Comparison of ENCODE assay signal across 15 cellular contexts in the genomic region with DNA sequence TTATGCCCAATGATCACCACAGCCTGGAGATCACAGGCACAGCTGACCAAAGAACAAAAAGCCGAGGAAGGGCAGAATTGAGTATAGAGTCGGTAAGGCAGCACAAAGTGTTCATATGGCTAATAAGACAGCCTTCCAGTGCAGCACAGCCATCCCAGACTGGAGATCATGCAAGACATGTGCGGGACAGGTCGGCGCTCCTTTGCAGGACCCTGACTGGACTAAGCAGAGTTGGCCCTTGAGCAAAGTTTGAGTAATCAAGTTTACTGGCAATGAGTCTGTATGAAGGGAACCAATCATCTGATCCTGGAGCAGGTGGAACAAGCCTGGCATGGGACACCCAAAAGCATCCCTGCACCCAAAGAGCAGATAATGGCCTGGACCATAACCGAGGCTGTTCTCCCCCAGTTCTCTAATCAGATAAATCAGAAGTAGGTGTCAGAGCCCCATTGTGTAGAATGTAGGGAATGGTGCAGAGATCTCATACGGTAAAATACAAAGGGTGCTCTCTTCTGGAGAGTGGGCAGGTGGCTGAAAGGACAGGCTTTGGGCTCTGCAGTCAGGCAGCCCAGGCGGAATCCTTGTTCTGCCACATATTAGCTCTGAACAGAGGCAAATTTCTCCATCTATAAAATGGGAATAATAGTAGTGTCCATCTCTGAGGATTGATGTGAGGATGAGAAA. TPM values are rescaled to one million over a fixed set of nuclear protein-coding genes. Genes with fewer than 3 reads are reported as not detected.
A peak's percentile ranks its signal among the peaks of the same experiment; 100 is the strongest.
DNase-seq lines count a peak whose midpoint lies in the region; ATAC-seq and TF ChIP-seq lines count a peak whose summit lies in the region.
"Had no signal": no experiment of that assay in that cellular context is flagged by ENCODE, and none has a peak within 500 bp of the region (broad histone marks: within the 10 kb centered on the region; RNA-seq: fewer than 3 reads in every experiment).

No MANE protein-coding gene starts in this region.

- no peak overlapping the region for H3K4me3 ChIP-seq in AG10803 (ENCODE audit: low read length)
- H3K4me3 ChIP-seq in HCT116 (replicated peaks in 1 of 2; ENCODE audit: low read depth in 1 of 2, low read length in 2 of 2) = no peak overlapping the region

- no peaks in the 10 kb centered on the region for H3K79me2 ChIP-seq in HCT116 (ENCODE audit: insufficient read depth, low read length)

- TF ChIP-seq POLR2A in HCT116 (IDR thresholded peaks at IDR 0.05; ENCODE audit: borderline replicate concordance, extremely low read depth, insufficient read depth, insufficient read length) = no peak

- no peaks in the 10 kb centered on the region for H3K9me3 ChIP-seq in HCT116 (ENCODE audit: control insufficient read depth in 1 of 2, insufficient read depth in 1 of 2, low read depth in 1 of 2, low read length in 2 of 2)

- no peak overlapping the region for H3K4me2 ChIP-seq in HCT116 (ENCODE audit: low read length)

- intact Hi-C loops in HCT116 (cut with micrococcal nuclease) = no loop called here

- RAD21 ChIA-PET in HCT116 (lab: Charles Lee; ENCODE audit: low non-redundant PET in 1 of 2, low total read pairs in 2 of 2, uncharacterized antibody in 2 of 2, unreplicated experiment in 2 of 2) = no interaction called here

- H3K36me3 ChIP-seq in HCT116 (ENCODE audit: control insufficient read depth in 1 of 2, insufficient read depth in 2 of 2, low read length in 2 of 2) = no peaks in the 10 kb centered on the region

- peak overlapping the region; percentile 20; the same call in 1 of the 2 replicates for H3K27ac ChIP-seq in HCT116 (ENCODE audit: low read depth, low read length)

- no peaks in the 10 kb centered on the region for H3K27me3 ChIP-seq in HCT116 (ENCODE audit: insufficient read depth, low read length)

- no peaks in the 10 kb centered on the region for H3K9me2 ChIP-seq in HCT116 (ENCODE audit: insufficient read depth)

- no peak overlapping the region for H2AFZ ChIP-seq in HCT116 (ENCODE audit: low read depth, low read length, poor library complexity, severe bottlenecking)

- CTCF ChIA-PET in HCT116 (lab: Charles Lee) = no interaction called here

- TF ChIP-seq RAD21 in HCT116 (IDR thresholded peaks at IDR 0.05; ENCODE audit: low read depth) = peak; percentile 61

- no TSS peak for BruUV-seq in HCT116 (replicated peaks; lab: Mats Ljungman, UMichigan)

- ATAC-seq in HCT116 (peak; percentile 85), GM21526 (IDR thresholded peaks at IDR 0.05; ENCODE audit: low FRiP score, unreplicated experiment) (no peak), GM18909 (IDR thresholded peaks at IDR 0.05; ENCODE audit: poor library complexity, unreplicated experiment) (no peak)
- ATAC-seq: SK-N-SH treated with all-trans-retinoic acid at 6 μM for 48 hours had no signal

- no peak for DNase-seq in AG10803 (ENCODE audit: low read depth)
- no peak for DNase-seq in HCT116 (ENCODE audit: low read depth, low spot score)
- peak; percentile 18 for DNase-seq in SHP77 treated with DMSO at 0.1 percent for 48 hours (lab: John Stamatoyannopoulos, UW)
- peak; percentile 36 for DNase-seq in iPS-NIHi11 (ENCODE audit: low spot score)
- no peak for DNase-seq in activated CD4-positive, alpha-beta T cell treated with anti-CD3 and anti-CD28 coated beads, Interleukin-2, amount 50 U/mL, for 4 hours
- DNase-seq in SIG-M5 treated with dmso at 0.1 percent for 504 hours (lab: John Stamatoyannopoulos, UW; ENCODE audit: unreplicated experiment) = no peak
- DNase-seq: activated CD4-positive, alpha-beta T cell treated with anti-CD3 and anti-CD28 coated beads for 1 hour; activated T-cell treated with anti-CD3 and anti-CD28 coated beads, Interleukin-2, amount 50 U/mL, for 48 hours; midbrain; stimulated activated CD4-positive, alpha-beta T cell treated with anti-CD3 and anti-CD28 coated beads, Interleukin-4, amount 100 ng/mL, for 4 hours had no signal

- H3K9ac ChIP-seq in HCT116 (ENCODE audit: low read length) = no peak overlapping the region

- H4K20me1 ChIP-seq in HCT116 (ENCODE audit: insufficient read depth) = no peaks in the 10 kb centered on the region

- peaks cover 24 to 37% of the 10 kb centered on the region in 2 experiments for H3K4me1 ChIP-seq in HCT116 (ENCODE audit: control insufficient read depth in 1 of 2, insufficient read depth in 2 of 2, low read length in 2 of 2)

- POLR2A ChIA-PET in HCT116 (lab: Charles Lee) = interaction anchor here (0.6 kb wide), 1 partner anchor 9 kb away, joined by 3 read pairs; no protein-coding TSS in a partner anchor

- TF ChIP-seq CTCF in AG10803 (conservative IDR thresholded peaks at IDR 0.05; ENCODE audit: low read length) (peak; percentile 35), HCT116 (IDR thresholded peaks at IDR 0.05 in 2 of 3, conservative IDR thresholded peaks at IDR 0.05 in 1 of 3; ENCODE audit: borderline replicate concordance in 1 of 3, insufficient read depth in 1 of 3, low read depth in 2 of 3, low read length in 2 of 3) (peak; percentile 34 to 70 (median 43); a peak in 5 of 6 replicates)

TF ChIP-seq in HCT116, 20 proteins besides CTCF, POLR2A, EP300 and RAD21:
- TF ChIP-seq, protein P1, sequence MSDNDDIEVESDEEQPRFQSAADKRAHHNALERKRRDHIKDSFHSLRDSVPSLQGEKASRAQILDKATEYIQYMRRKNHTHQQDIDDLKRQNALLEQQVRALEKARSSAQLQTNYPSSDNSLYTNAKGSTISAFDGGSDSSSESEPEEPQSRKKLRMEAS (IDR thresholded peaks at IDR 0.05) = 0 out of 2 replicates have a peak, but pooled peaks have one; percentile 21
- TF ChIP-seq EZH2phosphoT487 (IDR thresholded peaks at IDR 0.05; ENCODE audit: borderline replicate concordance) = no peak

RNA-seq across cellular contexts. Expression of a gene that starts 10.7 kb away (rescaled TPM):
- 0.42 TPM for total RNA-seq in HCT116 (2021; ENCODE audit: unreplicated experiment)
- polyA plus RNA-seq in HCT116 (2012) = 0.22 and 0.48 TPM in 2 replicates
- total RNA-seq: astrocyte, NCI-H460 had no signal

Comparison
In these comparisons a context has a peak if more than half of its experiments do, and no peak if none do; other contexts are left out.
1. DNase-seq: peak in SHP77 treated with DMSO at 0.1 percent for 48 hours (single experiment) and iPS-NIHi11 (single experiment); none in AG10803 (single experiment), HCT116 (single experiment), activated CD4-positive, alpha-beta T cell treated with anti-CD3 and anti-CD28 coated beads, Interleukin-2, amount 50 U/mL, for 4 hours (0 of 2) and SIG-M5 treated with dmso at 0.1 percent for 504 hours (single experiment).